Comparison of ENCODE assay signal across 12 cellular contexts in the genomic region with DNA sequence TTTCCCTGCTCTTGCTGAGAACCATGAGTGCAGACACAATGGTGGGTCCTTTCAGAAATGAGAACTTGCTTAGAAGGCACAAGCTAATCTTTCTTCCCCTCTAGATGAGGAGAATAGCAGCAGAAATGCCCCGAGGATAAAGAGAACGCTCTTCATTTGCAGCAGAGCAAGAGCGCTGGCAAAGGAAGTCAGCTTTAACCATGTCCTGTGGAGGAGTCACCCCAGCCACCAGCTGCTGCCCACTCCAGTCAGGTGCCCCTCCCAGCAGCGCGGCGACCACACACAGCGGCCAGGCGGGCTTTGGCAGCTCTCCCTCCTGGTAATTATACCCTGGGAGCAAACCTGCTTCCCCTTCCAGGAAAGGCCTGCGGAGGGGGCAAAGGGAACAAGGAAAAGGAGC. TPM values are rescaled to one million over a fixed set of nuclear protein-coding genes. Genes with fewer than 3 reads are reported as not detected.
DNase-seq lines count a peak whose midpoint lies in the region; ATAC-seq and TF ChIP-seq lines count a peak whose summit lies in the region.
"Had no signal": no experiment of that assay in that cellular context is flagged by ENCODE, and none has a peak within 500 bp of the region (broad histone marks: within the 10 kb centered on the region; RNA-seq: fewer than 3 reads in every experiment).

No MANE protein-coding gene starts in this region.

- peak overlapping the region; percentile 70 for H3K27ac Mint-ChIP-seq in CD8-positive, alpha-beta T cell
- H3K27ac Mint-ChIP-seq in T-helper 17 cell = peak overlapping the region; percentile 65

- H3K9me2 ChIP-seq in hepatocyte (replicated peaks; ENCODE audit: insufficient read depth) (no peaks in the 10 kb centered on the region), PC-9 (ENCODE audit: insufficient read depth) (no peaks in the 10 kb centered on the region)

- intact Hi-C loops in CD8-positive, alpha-beta T cell (cut with DNase I, micrococcal nuclease) = no loop called here
- intact Hi-C loops in mammary epithelial cell (cut with micrococcal nuclease) (no loop called here), PC-9 (cut with micrococcal nuclease; ENCODE audit: unreplicated experiment) (loop anchor here (10.0 kb wide), 1 partner anchor 234 kb away; no protein-coding TSS in a partner anchor)

- H3K27ac ChIP-seq in CD8-positive, alpha-beta T cell (ENCODE audit: low read depth, low read length) = peak overlapping the region; percentile 12
- H3K27ac ChIP-seq in mammary epithelial cell (ENCODE audit: insufficient read depth, low read depth, low read length) (no peak overlapping the region), hepatocyte (no peak overlapping the region), PC-9 (no peak overlapping the region)
- H3K27ac ChIP-seq: ascending aorta, RWPE1, vagina had no signal

- no peak for DNase-seq in CD8-positive, alpha-beta T cell
- peak; percentile 71 for DNase-seq in KBM-7
- no peak for DNase-seq in T-helper 17 cell
- DNase-seq in mesenteric fat pad (ENCODE audit: low spot score) = peak; percentile 82
- no peak for DNase-seq in mammary epithelial cell
- DNase-seq in hepatocyte (ENCODE audit: low spot score) = no peak
- DNase-seq in PC-9 = no peak
- DNase-seq: H9 had no signal

- H3K4me3 Mint-ChIP-seq in CD8-positive, alpha-beta T cell = no peak overlapping the region
- H3K4me3 Mint-ChIP-seq in T-helper 17 cell = no peak overlapping the region
- H3K4me3 Mint-ChIP-seq: H9 had no signal

- peaks cover 20% of the 10 kb centered on the region for H3K4me1 Mint-ChIP-seq in CD8-positive, alpha-beta T cell (ENCODE audit: low read depth)
- H3K4me1 Mint-ChIP-seq in T-helper 17 cell = peaks cover 37% of the 10 kb centered on the region
- H3K4me1 Mint-ChIP-seq: H9 had no signal

- 24% methylated on average over 5 of the region's 9 CpGs for WGBS in mammary epithelial cell (ENCODE audit: low coverage, missing lambda C conversion rate)
- WGBS in hepatocyte (ENCODE audit: low lambda C conversion rate, missing lambda C conversion rate) = 88% methylated on average over 9 of the region's 9 CpGs

- peaks cover 95% of the 10 kb centered on the region for H3K36me3 Mint-ChIP-seq in CD8-positive, alpha-beta T cell
- H3K36me3 Mint-ChIP-seq in T-helper 17 cell (ENCODE audit: low read depth) = peaks cover 15% of the 10 kb centered on the region

- H3K9me3 ChIP-seq in CD8-positive, alpha-beta T cell (ENCODE audit: low read length) = no peaks in the 10 kb centered on the region
- H3K9me3 ChIP-seq in T-helper 17 cell (ENCODE audit: control insufficient read depth, low read length, poor library complexity, severe bottlenecking) (no peaks in the 10 kb centered on the region), mammary epithelial cell (replicated peaks; ENCODE audit: insufficient read depth, low read length) (no peaks in the 10 kb centered on the region), hepatocyte (ENCODE audit: low read depth) (no peaks in the 10 kb centered on the region), PC-9 (ENCODE audit: insufficient read depth, low read depth) (no peaks in the 10 kb centered on the region)
- H3K9me3 ChIP-seq: ascending aorta, vagina had no signal

- no peak overlapping the region for H3K4me2 ChIP-seq in mammary epithelial cell (ENCODE audit: insufficient read depth, low read depth, low read length)
- H3K4me2 ChIP-seq in hepatocyte = no peak overlapping the region
- no peak overlapping the region for H3K4me2 ChIP-seq in PC-9

- H3K36me3 ChIP-seq in CD8-positive, alpha-beta T cell (ENCODE audit: insufficient read depth, low read length) = peaks cover 56% of the 10 kb centered on the region
- H3K36me3 ChIP-seq in mammary epithelial cell (ENCODE audit: insufficient read depth, low read length) (peaks cover 3% of the 10 kb centered on the region), hepatocyte (replicated peaks; ENCODE audit: insufficient read depth, low read depth) (no peaks in the 10 kb centered on the region), PC-9 (ENCODE audit: low read depth) (peaks cover 27% of the 10 kb centered on the region; the same call in 1 of the 2 replicates)

- H3K4me3 ChIP-seq in CD8-positive, alpha-beta T cell (ENCODE audit: low read depth, low read length) = no peak overlapping the region
- H3K4me3 ChIP-seq in mammary epithelial cell (replicated peaks in 1 of 3; ENCODE audit: insufficient read depth in 1 of 3, low read depth in 2 of 3, low read length in 3 of 3) (no peak overlapping the region), hepatocyte (no peak overlapping the region), PC-9 (no peak overlapping the region)
- H3K4me3 ChIP-seq: ascending aorta, vagina had no signal

- POLR2A ChIA-PET in CD8-positive, alpha-beta T cell (lab: Charles Lee) = no interaction called here
- POLR2A ChIA-PET in PC-9 (lab: Charles Lee; ENCODE audit: unreplicated experiment) = no interaction called here

- H3K9me3 Mint-ChIP-seq in CD8-positive, alpha-beta T cell = no peaks in the 10 kb centered on the region
- H3K9me3 Mint-ChIP-seq: H9 had no signal

- BruUV-seq in mammary epithelial cell (replicated peaks; lab: Mats Ljungman, UMichigan) = no TSS peak
- BruUV-seq in PC-9 (replicated peaks; lab: Mats Ljungman, UMichigan) = no TSS peak

- H3F3A ChIP-seq in PC-9 (ENCODE audit: insufficient read depth, low read depth) = no peaks in the 10 kb centered on the region

- dilution Hi-C loops in mammary epithelial cell (cut with HindIII; ENCODE audit: low sequenced_read_pairs) = no loop called here

- ATAC-seq in CD8-positive, alpha-beta T cell = no peak
- no peak for ATAC-seq in T-helper 17 cell
- ATAC-seq in GM21447 (IDR thresholded peaks at IDR 0.05; ENCODE audit: unreplicated experiment) = no peak

- CTCF ChIA-PET in CD8-positive, alpha-beta T cell (lab: Charles Lee) = no interaction called here
- CTCF ChIA-PET in mammary epithelial cell (lab: Charles Lee; ENCODE audit: low non-redundant PET) = no interaction called here
- CTCF ChIA-PET in PC-9 (lab: Charles Lee) = no interaction called here

- H3K79me2 ChIP-seq in mammary epithelial cell (ENCODE audit: insufficient read depth, low read length) (no peaks in the 10 kb centered on the region), hepatocyte (no peaks in the 10 kb centered on the region), PC-9 (ENCODE audit: low read depth) (no peaks in the 10 kb centered on the region)

- H4K20me1 ChIP-seq in mammary epithelial cell (ENCODE audit: insufficient read depth, low read length) (no peaks in the 10 kb centered on the region), hepatocyte (ENCODE audit: insufficient read depth, poor library complexity, severe bottlenecking) (no peaks in the 10 kb centered on the region), PC-9 (ENCODE audit: insufficient read depth) (no peaks in the 10 kb centered on the region)

- no peaks in the 10 kb centered on the region for H3K27me3 ChIP-seq in CD8-positive, alpha-beta T cell (ENCODE audit: insufficient read depth, low read length)
- H3K27me3 ChIP-seq in mammary epithelial cell (ENCODE audit: insufficient read depth, low read length) (no peaks in the 10 kb centered on the region), hepatocyte (no peaks in the 10 kb centered on the region), PC-9 (ENCODE audit: insufficient read depth, low read depth) (no peaks in the 10 kb centered on the region)
- H3K27me3 ChIP-seq: ascending aorta, vagina had no signal

- no peak for TF ChIP-seq CTCF in CD8-positive, alpha-beta T cell (IDR thresholded peaks at IDR 0.05)
- TF ChIP-seq CTCF in mammary epithelial cell (conservative IDR thresholded peaks at IDR 0.05 in 1 of 2, IDR thresholded peaks at IDR 0.05 in 1 of 2; ENCODE audit: extremely low read depth in 1 of 2, insufficient read depth in 1 of 2, low read depth in 1 of 2, low read length in 2 of 2) (no peak), hepatocyte (IDR thresholded peaks at IDR 0.05; ENCODE audit: poor library complexity) (no peak), PC-9 (conservative IDR thresholded peaks at IDR 0.05) (no peak)

- H3K9ac ChIP-seq in mammary epithelial cell (ENCODE audit: insufficient read depth, low read length) = no peak overlapping the region

- H2AFZ ChIP-seq in mammary epithelial cell (ENCODE audit: low read depth, low read length) (no peak overlapping the region), hepatocyte (no peak overlapping the region), PC-9 (no peak overlapping the region)

- H3K27me3 Mint-ChIP-seq in CD8-positive, alpha-beta T cell (ENCODE audit: low read depth) = no peaks in the 10 kb centered on the region
- H3K27me3 Mint-ChIP-seq in T-helper 17 cell = no peaks in the 10 kb centered on the region

- in situ Hi-C loops in KBM-7 (cut with MboI; ENCODE audit: low pct_unique_long_range_greater_than_20kb, low sequenced_read_pairs) (no loop called here), mammary epithelial cell (cut with MboI; ENCODE audit: low sequenced_read_pairs in 2 of 2) (no loop called here)

- H3K4me1 ChIP-seq in CD8-positive, alpha-beta T cell (ENCODE audit: insufficient read depth, low read length) = peaks cover 15% of the 10 kb centered on the region
- H3K4me1 ChIP-seq in mammary epithelial cell (ENCODE audit: insufficient read depth, low read length) (no peaks in the 10 kb centered on the region), hepatocyte (ENCODE audit: insufficient read depth) (no peaks in the 10 kb centered on the region), PC-9 (replicated peaks; ENCODE audit: insufficient read depth) (no peaks in the 10 kb centered on the region)

RNA-seq across cellular contexts. Expression of a gene that starts 42.4 kb away (rescaled TPM):
- not detected for total RNA-seq in CD8-positive, alpha-beta T cell
- total RNA-seq in T-helper 17 cell (not detected), mesenteric fat pad (not detected), mammary epithelial cell (not detected), hepatocyte (8.0 and 9.5 TPM in 2 replicates), PC-9 (2021) (not detected in 2 replicates)
- polyA plus RNA-seq in mammary epithelial cell (0.02 TPM), hepatocyte (2.8 and 3.0 TPM in 2 replicates)
- polyA minus RNA-seq in mammary epithelial cell = not detected

Comparison
In these comparisons a context has a peak if more than half of its experiments do, and no peak if none do; other contexts are left out.
1. DNase-seq: peak in KBM-7 (single experiment) and mesenteric fat pad (single experiment); none in CD8-positive, alpha-beta T cell (0 of 7), T-helper 17 cell (0 of 3), mammary epithelial cell (single experiment), hepatocyte (single experiment) and PC-9 (0 of 2).